9 cellular contexts compared by ENCODE assay signal in genomic region chr14:86035882-86036281, GRCh38.
A peak's percentile ranks its signal among the peaks of the same experiment; 100 is the strongest.
DNase-seq lines count a peak whose midpoint lies in the region; ATAC-seq and TF ChIP-seq lines count a peak whose summit lies in the region.
"Had no signal": no experiment of that assay in that cellular context is flagged by ENCODE, and none has a peak within 500 bp of the region (broad histone marks: within the 10 kb centered on the region; RNA-seq: fewer than 3 reads in every experiment).

No MANE protein-coding gene starts in this region.

- H3K9me3 Mint-ChIP-seq in neural crest cell (no peaks in the 10 kb centered on the region), mesothelial cell of epicardium (no peaks in the 10 kb centered on the region)
- H3K9me3 Mint-ChIP-seq: naive B cell had no signal

- ATAC-seq in HG02885 (IDR thresholded peaks at IDR 0.05; ENCODE audit: poor library complexity, unreplicated experiment) = peak; percentile 84

- no peaks in the 10 kb centered on the region for H3K36me3 Mint-ChIP-seq in neural crest cell (ENCODE audit: low read depth)
- no peaks in the 10 kb centered on the region for H3K36me3 Mint-ChIP-seq in mesothelial cell of epicardium
- H3K36me3 Mint-ChIP-seq: naive B cell had no signal

- H3K4me1 Mint-ChIP-seq in neural crest cell = no peaks in the 10 kb centered on the region
- H3K4me1 Mint-ChIP-seq in mesothelial cell of epicardium = peaks cover 3% of the 10 kb centered on the region
- H3K4me1 Mint-ChIP-seq: naive B cell had no signal

- peak; percentile 7 to 15 for DNase-seq in NOMO-1 (lab: John Stamatoyannopoulos, UW; ENCODE audit: unreplicated experiment in 2 of 2)
- DNase-seq in NOMO-1 treated with dmso at 0.1 percent for 144 hours (lab: John Stamatoyannopoulos, UW; ENCODE audit: unreplicated experiment) = no peak
- DNase-seq in SW480 (ENCODE audit: low spot score) = peak; percentile 10
- DNase-seq in neural crest cell (ENCODE audit: low read depth, low spot score) = no peak
- DNase-seq in mesothelial cell of epicardium (ENCODE audit: low spot score in 2 of 2, unreplicated experiment in 2 of 2) = no peak
- no peak for DNase-seq in amniotic stem cell (lab: John Stamatoyannopoulos, UW)
- DNase-seq in stimulated activated CD4-positive, alpha-beta T cell treated with anti-CD3 and anti-CD28 coated beads, Interleukin-4, amount 100 ng/mL, for 24 hours = no peak
- DNase-seq: naive B cell had no signal

- TF ChIP-seq CTCF in neural crest cell (conservative IDR thresholded peaks at IDR 0.05) (peak; percentile 59), mesothelial cell of epicardium (IDR thresholded peaks at IDR 0.05; ENCODE audit: unreplicated experiment) (no peak)

- H3K27ac Mint-ChIP-seq in neural crest cell (ENCODE audit: unreplicated experiment) (no peak overlapping the region), mesothelial cell of epicardium (no peak overlapping the region)
- H3K27ac Mint-ChIP-seq: naive B cell had no signal

- H3K27me3 Mint-ChIP-seq in neural crest cell (ENCODE audit: low read depth) (no peaks in the 10 kb centered on the region), mesothelial cell of epicardium (ENCODE audit: low read depth) (no peaks in the 10 kb centered on the region)
- H3K27me3 Mint-ChIP-seq: naive B cell had no signal

- H3K4me3 Mint-ChIP-seq in neural crest cell (no peak overlapping the region), mesothelial cell of epicardium (no peak overlapping the region)
- H3K4me3 Mint-ChIP-seq: naive B cell had no signal

Comparison
In these comparisons a context has a peak if more than half of its experiments do, and no peak if none do; other contexts are left out.
1. DNase-seq: peak in NOMO-1 (2 of 2) and SW480 (single experiment); none in NOMO-1 treated with dmso at 0.1 percent for 144 hours (single experiment), neural crest cell (single experiment), mesothelial cell of epicardium (0 of 2), amniotic stem cell (single experiment) and stimulated activated CD4-positive, alpha-beta T cell treated with anti-CD3 and anti-CD28 coated beads, Interleukin-4, amount 100 ng/mL, for 24 hours (single experiment).